ENCODE assay signal across 15 cellular contexts in the genomic region with DNA sequence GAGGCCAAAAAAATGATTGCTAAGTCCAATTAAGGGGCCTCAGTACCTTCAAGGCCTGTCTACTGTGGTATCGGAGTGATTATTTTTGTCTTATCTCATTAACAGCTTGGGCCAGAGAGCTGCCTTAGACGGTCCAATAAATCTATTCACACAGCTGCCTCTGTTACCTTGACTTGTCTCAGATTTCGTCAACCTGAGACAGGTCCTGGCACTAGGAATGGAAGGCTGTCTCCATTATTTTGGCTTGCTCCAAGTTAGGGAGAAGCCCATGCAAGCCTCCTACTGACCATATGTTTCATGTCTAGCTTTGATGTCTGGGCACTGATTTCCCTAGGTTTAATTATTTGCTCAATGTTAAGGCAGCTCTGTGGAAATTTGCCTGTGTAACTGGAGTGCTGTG. TPM values are rescaled to one million over a fixed set of nuclear protein-coding genes. Genes with fewer than 3 reads are reported as not detected.
DNase-seq lines count a peak whose midpoint lies in the region; ATAC-seq and TF ChIP-seq lines count a peak whose summit lies in the region.
"Had no signal": no experiment of that assay in that cellular context is flagged by ENCODE, and none has a peak within 500 bp of the region (broad histone marks: within the 10 kb centered on the region; RNA-seq: fewer than 3 reads in every experiment).

No MANE protein-coding gene starts in this region.

- no peaks in the 10 kb centered on the region for H4K20me1 ChIP-seq in Karpas-422 (ENCODE audit: insufficient read depth, low read depth, low read length)

- H3K4me3 Mint-ChIP-seq in nephron = no peak overlapping the region
- H3K4me3 Mint-ChIP-seq: CD14-positive monocyte; CD8-positive, alpha-beta T cell; HFFc6 had no signal

- ATAC-seq in GM19452 (IDR thresholded peaks at IDR 0.05; ENCODE audit: unreplicated experiment) = no peak
- ATAC-seq: A549; CD8-positive, alpha-beta T cell; GM12878; K562 had no signal

- H3K36me3 ChIP-seq in Karpas-422 (ENCODE audit: insufficient read depth, low read length) = no peaks in the 10 kb centered on the region
- H3K36me3 ChIP-seq: HAP-1 had no signal

- H3K27ac Mint-ChIP-seq in nephron = peak overlapping the region; percentile 54 to 91 (median 90)
- H3K27ac Mint-ChIP-seq: CD14-positive monocyte; CD8-positive, alpha-beta T cell; HFFc6 had no signal

- no peak overlapping the region for H3K27ac ChIP-seq in Karpas-422 (ENCODE audit: low read length)
- H3K27ac ChIP-seq: A549 had no signal

- DNase-seq in DMS 273 treated with DMSO at 0.1 percent for 48 hours (lab: John Stamatoyannopoulos, UW) = peak; percentile 62
- DNase-seq in Karpas-422 = peak; percentile 24
- peak; percentile 67 for DNase-seq in NCI-H82 treated with DMSO at 0.1 percent for 48 hours (lab: John Stamatoyannopoulos, UW; ENCODE audit: unreplicated experiment)
- no peak for DNase-seq in OCI-M1 (lab: John Stamatoyannopoulos, UW)
- DNase-seq in midbrain (lab: John Stamatoyannopoulos, UW) = no peak
- DNase-seq: Caco-2; CD8-positive, alpha-beta T cell; HFFc6 had no signal

- H3K27me3 ChIP-seq in Karpas-422 (ENCODE audit: low read length) = no peaks in the 10 kb centered on the region

- H3K4me1 Mint-ChIP-seq in nephron = no peaks in the 10 kb centered on the region
- H3K4me1 Mint-ChIP-seq: CD14-positive monocyte had no signal

- no peak overlapping the region for H3K4me2 ChIP-seq in Karpas-422 (ENCODE audit: low read depth, low read length, poor library complexity, severe bottlenecking)
- H3K4me2 ChIP-seq: A549 had no signal

- H3K79me2 ChIP-seq in Karpas-422 (ENCODE audit: low read length) = no peaks in the 10 kb centered on the region

- peaks cover 12% of the 10 kb centered on the region for H3K9me3 Mint-ChIP-seq in nephron

- no peak for TF ChIP-seq CTCF in nephron (IDR thresholded peaks at IDR 0.05; ENCODE audit: unreplicated experiment in 3 of 3)

- no peaks in the 10 kb centered on the region for H3K9me2 ChIP-seq in Karpas-422 (replicated peaks; ENCODE audit: insufficient read depth, low read length)

- H3K27me3 Mint-ChIP-seq in nephron (ENCODE audit: low read depth) = peaks cover 22% of the 10 kb centered on the region

- H2AFZ ChIP-seq in Karpas-422 (ENCODE audit: low read length) = no peak overlapping the region

- no peaks in the 10 kb centered on the region for H3K9me3 ChIP-seq in Karpas-422 (ENCODE audit: low read length)
- H3K9me3 ChIP-seq: A549, Caco-2, HAP-1 had no signal

- no peak overlapping the region for H3K9ac ChIP-seq in Karpas-422 (ENCODE audit: low read length)

- H3K4me3 ChIP-seq in Karpas-422 (ENCODE audit: low read length) = no peak overlapping the region
- H3K4me3 ChIP-seq: A549, GM12878, HAP-1, K562 had no signal

- H3K4me1 ChIP-seq in Karpas-422 (ENCODE audit: low read length) = no peaks in the 10 kb centered on the region
- H3K4me1 ChIP-seq: A549, Caco-2, HAP-1 had no signal

- H3K36me3 Mint-ChIP-seq in nephron (ENCODE audit: low read depth) = no peaks in the 10 kb centered on the region
- H3K36me3 Mint-ChIP-seq: CD14-positive monocyte had no signal

RNA-seq across cellular contexts. Expression of a gene that starts 12.4 kb away (rescaled TPM):
- 7.0 and 8.2 TPM in 2 replicates for total RNA-seq in Karpas-422 (2014; rRNA removed; shearing (Covaris generic); ENCODE audit: low replicate concordance)

RNA-seq across cellular contexts. Expression of a gene that starts 41.7 kb away (rescaled TPM):
- total RNA-seq in Karpas-422 (2014; rRNA removed; shearing (Covaris generic); ENCODE audit: low replicate concordance) = 4.6 and 8.1 TPM in 2 replicates

Comparison
In these comparisons a context has a peak if more than half of its experiments do, and no peak if none do; other contexts are left out.
1. DNase-seq: peak in DMS 273 treated with DMSO at 0.1 percent for 48 hours (single experiment), Karpas-422 (single experiment) and NCI-H82 treated with DMSO at 0.1 percent for 48 hours (single experiment); none in OCI-M1 (single experiment) and midbrain (single experiment).